12 cellular contexts compared by ENCODE assay signal in genomic region chr9:127852829-127853228, GRCh38. TPM values are rescaled to one million over a fixed set of nuclear protein-coding genes. Genes with fewer than 3 reads are reported as not detected.
DNase-seq lines count a peak whose midpoint lies in the region; ATAC-seq, FAIRE-seq and TF ChIP-seq lines count a peak whose summit lies in the region.
"Had no signal": no experiment of that assay in that cellular context is flagged by ENCODE, and none has a peak within 500 bp of the region (broad histone marks: within the 10 kb centered on the region; RNA-seq: fewer than 3 reads in every experiment).

No MANE protein-coding gene starts in this region.

- H3K4me2 ChIP-seq in K562 (ENCODE audit: insufficient read depth, low read length), result no peak overlapping the region

- H3K4me1 Mint-ChIP-seq in activated T-cell treated with anti-CD3 and anti-CD28 coated beads, Interleukin-2, amount 50 U/mL, for 4 hours (ENCODE audit: low read depth), result peaks cover 28% of the 10 kb centered on the region

- H3K9ac ChIP-seq in K562 (ENCODE audit: insufficient read depth in 1 of 2, low read depth in 2 of 2, low read length in 2 of 2), result no peak overlapping the region

- no peak overlapping the region for H3K4me3 ChIP-seq in K562
- H3K4me3 ChIP-seq in lung, result peak overlapping the region; percentile 81
- H3K4me3 ChIP-seq in thyroid gland (replicated peaks in 1 of 3), result peak overlapping the region in 1 of 3 donors; percentile 54

- in situ Hi-C loops in K562 (cut with MboI), result no loop called here

- H3K9me1 ChIP-seq in K562 (ENCODE audit: control insufficient read depth, insufficient read depth, low read length), result no peaks in the 10 kb centered on the region

- TF ChIP-seq RAD21 in K562 (CRISPR knock-in tag; conservative IDR thresholded peaks at IDR 0.05 in 1 of 2, IDR thresholded peaks at IDR 0.05 in 1 of 2), result no peak

- H3K79me2 ChIP-seq in K562 (ENCODE audit: control insufficient read depth, insufficient read depth, low read length), result no peaks in the 10 kb centered on the region

- DNase-seq in activated T-cell treated with anti-CD3 and anti-CD28 coated beads, Interleukin-2, amount 50 U/mL, for 4 hours, result no peak
- no peak for DNase-seq in activated T-cell treated with anti-CD3 and anti-CD28 coated beads, Interleukin-2, amount 50 U/mL, for 1 hour
- no peak for DNase-seq in K562 (ENCODE audit: extremely low read depth in 1 of 4, low spot score in 3 of 4)
- DNase-seq in lung (ENCODE audit: low spot score), result no peak
- no peak for DNase-seq in thyroid gland
- no peak for DNase-seq in SIG-M5 (lab: John Stamatoyannopoulos, UW)
- no peak for DNase-seq in DMS79 treated with DMSO at 0.1 percent for 48 hours (lab: John Stamatoyannopoulos, UW)
- DNase-seq: activated CD8-positive, alpha-beta memory T cell treated with anti-CD3 and anti-CD28 coated beads, Interleukin-2, amount 50 U/mL, for 4 hours; C1 segment of cervical spinal cord; NCI-H1930 had no signal

- H4K20me1 ChIP-seq in K562 (replicated peaks; ENCODE audit: control insufficient read depth, insufficient read depth, low read length), result no peaks in the 10 kb centered on the region

- no peaks in the 10 kb centered on the region for H3K27me3 ChIP-seq in K562 (ENCODE audit: control insufficient read depth in 2 of 2, insufficient read depth in 2 of 2, low read length in 2 of 2)
- H3K27me3 ChIP-seq in lung (ENCODE audit: control insufficient read depth, insufficient read depth), result no peaks in the 10 kb centered on the region
- H3K27me3 ChIP-seq in thyroid gland, result no peaks in the 10 kb centered on the region

- H3K4me3 Mint-ChIP-seq in activated T-cell treated with anti-CD3 and anti-CD28 coated beads, Interleukin-2, amount 50 U/mL, for 4 hours, result peak overlapping the region; percentile 86

- peaks cover 17% of the 10 kb centered on the region for H3K9me3 ChIP-seq in K562 (replicated peaks; ENCODE audit: control insufficient read depth, insufficient read depth, low read depth, low read length)
- H3K9me3 ChIP-seq in lung (ENCODE audit: control insufficient read depth in 2 of 2, insufficient read depth in 1 of 2, low read length in 1 of 2), result peaks cover 0 to 4% of the 10 kb centered on the region in 2 donors
- no peaks in the 10 kb centered on the region for H3K9me3 ChIP-seq in thyroid gland

- TF ChIP-seq EP300 in K562 (IDR thresholded peaks at IDR 0.05; ENCODE audit: low read length), result no peak

- FAIRE-seq in K562 (lab: Jason Lieb, UNC), result no peak
- FAIRE-seq: GM12892 had no signal

- TF ChIP-seq POLR2A in K562 (conservative IDR thresholded peaks at IDR 0.05) (no peak), thyroid gland (IDR thresholded peaks at IDR 0.05) (no peak)

- no peak for ATAC-seq in activated T-cell treated with anti-CD3 and anti-CD28 coated beads, Interleukin-2, amount 50 U/mL, for 4 hours
- ATAC-seq in K562, result no peak
- no peak for ATAC-seq in lung (ENCODE audit: insufficient read depth, low FRiP score)
- no peak for ATAC-seq in HG03354 (IDR thresholded peaks at IDR 0.05; ENCODE audit: poor library complexity, severe bottlenecking, unreplicated experiment)

- no peak for TF ChIP-seq CTCF in K562 (IDR thresholded peaks at IDR 0.05 in 2 of 3, conservative IDR thresholded peaks at IDR 0.05 in 1 of 3; ENCODE audit: insufficient read depth in 2 of 3, low read depth in 1 of 3, low read length in 3 of 3)
- TF ChIP-seq CTCF in lung (IDR thresholded peaks at IDR 0.05; ENCODE audit: control extremely low read depth, extremely low read depth), result no peak
- TF ChIP-seq CTCF in thyroid gland (IDR thresholded peaks at IDR 0.05), result no peak

- H3K27ac ChIP-seq in K562 (ENCODE audit: extremely low read depth, low read depth, low read length) (no peak overlapping the region), lung (ENCODE audit: low read depth in 1 of 2, low read length in 1 of 2) (peak overlapping the region; percentile 85 to 95), thyroid gland (peak overlapping the region; percentile 58 to 81 (median 72))

- 62% methylated on average over 9 of the region's 9 CpGs for WGBS in K562 (ENCODE audit: insufficient coverage, low coverage, missing lambda C conversion rate)
- WGBS in lung, 2 donors, result 69 to 75% methylated on average over 9 of the region's 9 CpGs
- 77 to 89% methylated on average over 9 of the region's 9 CpGs for WGBS in thyroid gland, 2 donors

- CTCF ChIA-PET in K562 (lab: Yijun Ruan, JAX; ENCODE audit: low intra/inter-chr PET ratio), result no interaction called here

- peaks cover 7% of the 10 kb centered on the region for H3K36me3 Mint-ChIP-seq in activated T-cell treated with anti-CD3 and anti-CD28 coated beads, Interleukin-2, amount 50 U/mL, for 4 hours (ENCODE audit: insufficient read depth)

- H2AFZ ChIP-seq in K562 (ENCODE audit: low read depth, low read length), result no peak overlapping the region; the same call in 1 of the 2 replicates

- peaks cover 12% of the 10 kb centered on the region for H3K9me3 Mint-ChIP-seq in activated T-cell treated with anti-CD3 and anti-CD28 coated beads, Interleukin-2, amount 50 U/mL, for 4 hours

- H3K36me3 ChIP-seq in K562 (ENCODE audit: control insufficient read depth, insufficient read depth, low read length) (no peaks in the 10 kb centered on the region), lung (ENCODE audit: control insufficient read depth in 2 of 2, insufficient read depth in 2 of 2, low read length in 2 of 2) (peaks cover 0 to 10% of the 10 kb centered on the region in 2 donors), thyroid gland (no peaks in the 10 kb centered on the region)

- BruUV-seq in K562 (replicated peaks; lab: Mats Ljungman, UMichigan), result no TSS peak

- intact Hi-C loops in K562 (cut with micrococcal nuclease) (no loop called here), thyroid gland (cut with DNase I) (no loop called here)

- H3K4me1 ChIP-seq in K562 (replicated peaks in 1 of 2; ENCODE audit: control insufficient read depth in 2 of 2, insufficient read depth in 2 of 2, low read length in 2 of 2) (peaks cover 10 to 31% of the 10 kb centered on the region in 2 experiments), lung (ENCODE audit: control insufficient read depth in 2 of 2, insufficient read depth in 2 of 2, low read length in 2 of 2) (peaks cover 0 to 20% of the 10 kb centered on the region in 2 donors), thyroid gland (peaks cover 0 to 28% of the 10 kb centered on the region in 2 donors)

- no peaks in the 10 kb centered on the region for H3K27me3 Mint-ChIP-seq in activated T-cell treated with anti-CD3 and anti-CD28 coated beads, Interleukin-2, amount 50 U/mL, for 4 hours (ENCODE audit: low read depth)

- POLR2A ChIA-PET in K562 (lab: Yijun Ruan, JAX), result interaction anchor here (0.6 to 1.4 kb wide), 3 partner anchors 10 to 25 kb away, joined by 3 to 6 read pairs (median 3); no protein-coding TSS in a partner anchor

RNA-seq across cellular contexts. Expression of gene ENG, which starts 1.6 kb away (rescaled TPM):
- 10 to 100 TPM; 10.7 to 20.3 (median 14.8) TPM for total RNA-seq in activated T-cell treated with anti-CD3 and anti-CD28 coated beads, Interleukin-2, amount 50 U/mL, for 4 hours
- 0.51 and 0.69 TPM in 2 replicates for total RNA-seq in K562 (2011; cell fraction: chromatin; rRNA removed; ENCODE audit: low replicate concordance)
- total RNA-seq in K562 (2011; cell fraction: nucleolus; rRNA removed), result 0.50 and 1.1 TPM in 2 replicates
- not detected in 2 replicates for total RNA-seq in K562 (2011; cell fraction: nucleoplasm; rRNA removed)
- total RNA-seq in K562 (2014; rRNA removed), result 0.16 and 0.23 TPM in 2 replicates
- 0.07 TPM in 1 of 2 replicates, not detected in the other for total RNA-seq in K562 (2014; rRNA removed; fragmentation: Illumina TruSeq; extraction: Trizol)
- total RNA-seq in K562 (2015; rRNA removed; fragmentation: Illumina TruSeq; extraction: Trizol), result 0.04 TPM in 1 of 2 replicates, not detected in the other
- 0.40 and 0.51 TPM in 2 replicates for total RNA-seq in K562 (2021)
- 0.14 and 0.27 TPM in 2 replicates for polyA plus RNA-seq in K562 (2011; rRNA removed)
- 0.19 TPM in 2 replicates for polyA plus RNA-seq in K562 (2011; cell fraction: cytosol; rRNA removed)
- 0.21 and 0.33 TPM in 2 replicates for polyA plus RNA-seq in K562 (2011; cell fraction: nucleus; rRNA removed)
- polyA plus RNA-seq in K562 (2012), result 0.73 and 1.6 TPM in 2 replicates
- polyA plus RNA-seq in K562 (2014; fragmentation: Illumina TruSeq; extraction: Trizol), result 0.24 and 0.28 TPM in 2 replicates
- under 1 TPM in 1 of 2 experiments, not detected in 1; 0.13 TPM for polyA plus RNA-seq in K562 (2014; fragmentation: Nextera tagmentation; extraction: Ambion mirVana)
- 0.13 TPM in 1 of 2 replicates, not detected in the other for polyA plus RNA-seq in K562 (2014; rRNA removed)
- 0.06 TPM in 1 of 2 replicates, not detected in the other for polyA minus RNA-seq in K562 (2011; rRNA and poly(A)+ RNA removed)
- 0.64 TPM in 1 of 2 replicates, not detected in the other for polyA minus RNA-seq in K562 (2011; cell fraction: cytosol; rRNA and poly(A)+ RNA removed)
- not detected in 2 replicates for polyA minus RNA-seq in K562 (2011; cell fraction: nucleus; rRNA and poly(A)+ RNA removed)
- 100 to 1,000 TPM in 1 of 2 donors, 10 to 100 TPM in 1; 41.1 to 182 TPM for total RNA-seq in lung
- 100 to 1,000 TPM in 1 of 2 donors, 10 to 100 TPM in 1; 80.7 to 317 TPM for polyA plus RNA-seq in lung
- total RNA-seq in thyroid gland, result 100 to 1,000 TPM in 1 of 4 donors, 10 to 100 TPM in 3; 45.6 to 115 (median 51.1) TPM

RNA-seq across cellular contexts. Expression of gene AK1, which starts 24.6 kb away (rescaled TPM):
- 1 to 10 TPM; 3.6 to 6.4 (median 5.0) TPM for total RNA-seq in activated T-cell treated with anti-CD3 and anti-CD28 coated beads, Interleukin-2, amount 50 U/mL, for 4 hours
- 1.9 and 7.3 TPM in 2 replicates for total RNA-seq in K562 (2011; cell fraction: chromatin; rRNA removed; ENCODE audit: low replicate concordance)
- total RNA-seq in K562 (2011; cell fraction: nucleolus; rRNA removed), result 7.1 and 11.2 TPM in 2 replicates
- total RNA-seq in K562 (2011; cell fraction: nucleoplasm; rRNA removed), result 3.7 and 5.5 TPM in 2 replicates
- total RNA-seq in K562 (2014; rRNA removed) (33.2 and 56.5 TPM in 2 replicates), K562 (2014; rRNA removed; fragmentation: Illumina TruSeq; extraction: Trizol) (15.1 and 22.6 TPM in 2 replicates), K562 (2015; rRNA removed; fragmentation: Illumina TruSeq; extraction: Trizol) (38.7 and 39.0 TPM in 2 replicates), K562 (2021) (67.6 and 71.8 TPM in 2 replicates), lung (100 to 1,000 TPM in 1 of 2 donors, 10 to 100 TPM in 1; 72.3 to 154 TPM), thyroid gland (10 to 100 TPM; 56.3 to 98.9 (median 86.3) TPM)
- polyA plus RNA-seq in K562 (2011; rRNA removed) (37.2 and 44.6 TPM in 2 replicates), K562 (2014; fragmentation: Illumina TruSeq; extraction: Trizol) (68.8 and 76.7 TPM in 2 replicates), K562 (2014; fragmentation: Nextera tagmentation; extraction: Ambion mirVana) (10 to 100 TPM; 10.1 to 38.9 TPM), K562 (2014; rRNA removed) (58.1 and 73.2 TPM in 2 replicates), lung (100 to 1,000 TPM in 1 of 2 donors, 10 to 100 TPM in 1; 63.8 to 386 TPM)
- 48.4 and 109 TPM in 2 replicates for polyA plus RNA-seq in K562 (2011; cell fraction: cytosol; rRNA removed)
- 29.2 and 57.2 TPM in 2 replicates for polyA plus RNA-seq in K562 (2011; cell fraction: nucleus; rRNA removed)
- 69.4 and 83.0 TPM in 2 replicates for polyA plus RNA-seq in K562 (2012)
- polyA minus RNA-seq in K562 (2011; rRNA and poly(A)+ RNA removed), result 10.3 and 14.5 TPM in 2 replicates
- 11.4 and 13.5 TPM in 2 replicates for polyA minus RNA-seq in K562 (2011; cell fraction: cytosol; rRNA and poly(A)+ RNA removed)
- 1.2 and 2.1 TPM in 2 replicates for polyA minus RNA-seq in K562 (2011; cell fraction: nucleus; rRNA and poly(A)+ RNA removed)

RNA-seq across cellular contexts. Expression of gene ST6GALNAC6, which starts 46.6 kb away (rescaled TPM):
- 10 to 100 TPM; 25.9 to 31.5 (median 31.0) TPM for total RNA-seq in activated T-cell treated with anti-CD3 and anti-CD28 coated beads, Interleukin-2, amount 50 U/mL, for 4 hours
- 18.9 and 41.8 TPM in 2 replicates for total RNA-seq in K562 (2011; cell fraction: chromatin; rRNA removed; ENCODE audit: low replicate concordance)
- 25.3 and 31.9 TPM in 2 replicates for total RNA-seq in K562 (2011; cell fraction: nucleolus; rRNA removed)
- 19.5 and 22.4 TPM in 2 replicates for total RNA-seq in K562 (2011; cell fraction: nucleoplasm; rRNA removed)
- total RNA-seq in K562 (2014; rRNA removed) (13.0 and 16.0 TPM in 2 replicates), K562 (2014; rRNA removed; fragmentation: Illumina TruSeq; extraction: Trizol) (6.4 and 8.2 TPM in 2 replicates), K562 (2015; rRNA removed; fragmentation: Illumina TruSeq; extraction: Trizol) (16.8 and 17.0 TPM in 2 replicates), K562 (2021) (17.3 and 18.7 TPM in 2 replicates), lung (10 to 100 TPM; 28.3 to 51.9 TPM), thyroid gland (100 to 1,000 TPM in 1 of 4 donors, 10 to 100 TPM in 3; 39.2 to 124 (median 50.8) TPM)
- polyA plus RNA-seq in K562 (2011; rRNA removed) (23.0 and 23.7 TPM in 2 replicates), K562 (2014; fragmentation: Illumina TruSeq; extraction: Trizol) (14.5 and 15.6 TPM in 2 replicates), K562 (2014; fragmentation: Nextera tagmentation; extraction: Ambion mirVana) (under 1 TPM; 0.13 to 0.20 TPM), K562 (2014; rRNA removed) (16.4 and 19.0 TPM in 2 replicates), lung (10 to 100 TPM; 45.3 to 59.8 TPM)
- 30.5 and 46.9 TPM in 2 replicates for polyA plus RNA-seq in K562 (2011; cell fraction: cytosol; rRNA removed)
- polyA plus RNA-seq in K562 (2011; cell fraction: nucleus; rRNA removed), result 51.3 and 78.0 TPM in 2 replicates
- polyA plus RNA-seq in K562 (2012), result 13.2 and 13.7 TPM in 2 replicates
- 5.5 and 6.3 TPM in 2 replicates for polyA minus RNA-seq in K562 (2011; rRNA and poly(A)+ RNA removed)
- polyA minus RNA-seq in K562 (2011; cell fraction: cytosol; rRNA and poly(A)+ RNA removed), result 3.5 and 5.2 TPM in 2 replicates
- 10.4 and 11.2 TPM in 2 replicates for polyA minus RNA-seq in K562 (2011; cell fraction: nucleus; rRNA and poly(A)+ RNA removed)

RNA-seq across cellular contexts. Expression of gene FPGS, which starts 50.1 kb away (rescaled TPM):
- total RNA-seq in activated T-cell treated with anti-CD3 and anti-CD28 coated beads, Interleukin-2, amount 50 U/mL, for 4 hours, result 100 to 1,000 TPM; 137 to 149 (median 141) TPM
- 82.8 and 192 TPM in 2 replicates for total RNA-seq in K562 (2011; cell fraction: chromatin; rRNA removed; ENCODE audit: low replicate concordance)
- total RNA-seq in K562 (2011; cell fraction: nucleolus; rRNA removed), result 117 and 131 TPM in 2 replicates
- total RNA-seq in K562 (2011; cell fraction: nucleoplasm; rRNA removed), result 76.6 and 93.6 TPM in 2 replicates
- total RNA-seq in K562 (2014; rRNA removed), result 77.1 and 91.1 TPM in 2 replicates
- total RNA-seq in K562 (2014; rRNA removed; fragmentation: Illumina TruSeq; extraction: Trizol), result 19.7 and 32.6 TPM in 2 replicates
- total RNA-seq in K562 (2015; rRNA removed; fragmentation: Illumina TruSeq; extraction: Trizol), result 52.9 and 54.0 TPM in 2 replicates
- 85.1 and 90.2 TPM in 2 replicates for total RNA-seq in K562 (2021)
- 59.2 and 65.5 TPM in 2 replicates for polyA plus RNA-seq in K562 (2011; rRNA removed)
- 77.6 and 147 TPM in 2 replicates for polyA plus RNA-seq in K562 (2011; cell fraction: cytosol; rRNA removed)
- 83.8 and 119 TPM in 2 replicates for polyA plus RNA-seq in K562 (2011; cell fraction: nucleus; rRNA removed)
- polyA plus RNA-seq in K562 (2012), result 59.3 and 62.8 TPM in 2 replicates
- polyA plus RNA-seq in K562 (2014; fragmentation: Illumina TruSeq; extraction: Trizol), result 86.4 and 87.8 TPM in 2 replicates
- polyA plus RNA-seq in K562 (2014; fragmentation: Nextera tagmentation; extraction: Ambion mirVana), result 1 to 10 TPM in 1 of 2 experiments, under 1 TPM in 1; 0.84 to 2.0 TPM
- polyA plus RNA-seq in K562 (2014; rRNA removed), result 61.4 and 63.1 TPM in 2 replicates
- 31.3 and 52.3 TPM in 2 replicates for polyA minus RNA-seq in K562 (2011; rRNA and poly(A)+ RNA removed)
- polyA minus RNA-seq in K562 (2011; cell fraction: cytosol; rRNA and poly(A)+ RNA removed), result 47.3 and 50.9 TPM in 2 replicates
- polyA minus RNA-seq in K562 (2011; cell fraction: nucleus; rRNA and poly(A)+ RNA removed), result 28.5 and 31.4 TPM in 2 replicates
- 100 to 1,000 TPM in 1 of 2 donors, 10 to 100 TPM in 1; 42.5 to 115 TPM for total RNA-seq in lung
- 10 to 100 TPM; 89.6 to 97.6 TPM for polyA plus RNA-seq in lung
- 10 to 100 TPM; 58.5 to 78.0 (median 62.1) TPM for total RNA-seq in thyroid gland

Comparison
In these comparisons a context has a peak if more than half of its experiments do, and no peak if none do; other contexts are left out.
1. RNA of gene ENG, which starts 1.6 kb away (total RNA-seq): 41.1 to 182 TPM in lung, 45.6 to 115 TPM in thyroid gland and 10.7 to 20.3 TPM in activated T-cell treated with anti-CD3 and anti-CD28 coated beads, Interleukin-2, amount 50 U/mL, for 4 hours; 0.04 to 1.1 TPM in K562; every median in the first group is over 4 times any median in the second.